1 cellular context compared by ENCODE assay signal in genomic region chr1:9319789-9320519, GRCh38.
TF ChIP-seq lines count a peak whose summit lies in the region.

No MANE protein-coding gene starts in this region.

TF ChIP-seq in WTC11, 78 proteins besides CTCF, POLR2A, EP300 and RAD21 (continued from another document):
- TF ChIP-seq USF2 (CRISPR knock-in tag; IDR thresholded peaks at IDR 0.05): 0 out of 2 replicates have a peak, but pooled peaks have one; percentile 1
- TF ChIP-seq ZNF317 (CRISPR knock-in tag; IDR thresholded peaks at IDR 0.05; ENCODE audit: borderline replicate concordance, low read depth): no peak
- peak; percentile 48; the same call in 1 of the 2 replicates for TF ChIP-seq ZNF423 (CRISPR knock-in tag; IDR thresholded peaks at IDR 0.05)
- no peak for TF ChIP-seq E2F1 (CRISPR knock-in tag; IDR thresholded peaks at IDR 0.05)
- TF ChIP-seq TEAD4 (CRISPR knock-in tag; IDR thresholded peaks at IDR 0.05): no peak
